7 cellular contexts compared by ENCODE assay signal in the genomic region with DNA sequence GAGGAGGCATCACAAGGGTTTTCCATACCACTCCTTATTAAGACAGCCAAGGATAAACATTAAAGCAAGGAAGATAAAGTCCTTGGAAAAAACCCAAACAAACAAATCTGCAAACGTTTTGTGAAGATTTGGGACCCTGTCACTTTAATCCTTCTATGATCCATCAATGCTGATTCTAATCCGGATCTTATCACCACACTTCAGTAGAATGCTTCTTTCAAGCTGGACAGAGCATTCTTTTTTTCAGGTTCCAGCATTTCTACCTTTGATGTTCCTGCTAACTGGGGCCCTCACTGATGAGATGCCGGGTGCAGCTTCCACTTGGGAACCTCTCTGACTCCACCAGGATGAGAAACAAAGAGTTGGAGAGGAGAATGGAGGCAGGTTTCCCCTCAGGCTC.
"Had no signal": no experiment of that assay in that cellular context is flagged by ENCODE, and none has a peak within 500 bp of the region (broad histone marks: within the 10 kb centered on the region; RNA-seq: fewer than 3 reads in every experiment).

No MANE protein-coding gene starts in this region.

- ATAC-seq: HCT116, HepG2 had no signal

- H3K4me1 Mint-ChIP-seq: IgD-negative memory B cell had no signal

- H3K4me3 ChIP-seq: GM23248, HAP-1 had no signal

- FAIRE-seq: HepG2 had no signal

- H3K36me3 Mint-ChIP-seq: IgD-negative memory B cell had no signal

- H3K36me3 ChIP-seq: HAP-1 had no signal

- H3K27me3 Mint-ChIP-seq: IgD-negative memory B cell had no signal

- H3K27ac Mint-ChIP-seq: IgD-negative memory B cell had no signal

- H3K4me3 Mint-ChIP-seq: IgD-negative memory B cell had no signal

- H3K9me3 Mint-ChIP-seq: IgD-negative memory B cell had no signal

- DNase-seq: GM23248, GOT3, KBM-7 had no signal
